24 cellular contexts compared by ENCODE assay signal in genomic region chr2:62465039-62465740, GRCh38.
"Had no signal": no experiment of that assay in that cellular context is flagged by ENCODE, and none has a peak within 500 bp of the region (broad histone marks: within the 10 kb centered on the region; RNA-seq: fewer than 3 reads in every experiment).

No MANE protein-coding gene starts in this region.

- H3K27me3 ChIP-seq: cardiac muscle cell, heart right ventricle, neutrophil, ovary, right atrium auricular region, tibial artery had no signal

- H3K36me3 ChIP-seq: cardiac muscle cell, heart right ventricle, neutrophil, ovary, right atrium auricular region, tibial artery had no signal

- ATAC-seq: left lobe of liver; naive thymus-derived CD4-positive, alpha-beta T cell; psoas muscle had no signal

- H3K4me3 Mint-ChIP-seq: activated naive CD4-positive, alpha-beta T cell treated with anti-CD3 and anti-CD28 coated beads, Interleukin-2, amount 10 ng/mL, durations not matched to agents 7 days and 5 days; dendritic cell treated with granulocyte-macrophage colony-stimulating factor and Interleukin-4, amounts not matched to agents 40 ng/mL and 50 ng/mL, for 4 days; immature natural killer cell; naive thymus-derived CD4-positive, alpha-beta T cell; stimulated activated naive CD8-positive, alpha-beta T cell treated with anti-CD3 and anti-CD28 coated beads, Interleukin-15, Interleukin-2, amounts not matched to agents 100 ng/mL and 50 ng/mL, for 24 hours; T-helper 1 cell treated with Interleukin-12 subunit alpha and Interleukin-12 subunit beta and Interleukin-4 antibody, amounts not matched to agents 30 μg/mL and 1 μg/mL, for 36 hours had no signal

- H3K9me3 ChIP-seq: heart right ventricle, neutrophil, ovary, psoas muscle, right atrium auricular region, tibial artery had no signal

- FAIRE-seq: endometrium had no signal

- H3K27me3 Mint-ChIP-seq: dendritic cell treated with granulocyte-macrophage colony-stimulating factor and Interleukin-4, amounts not matched to agents 40 ng/mL and 50 ng/mL, for 4 days; naive thymus-derived CD4-positive, alpha-beta T cell; stimulated activated naive CD8-positive, alpha-beta T cell treated with anti-CD3 and anti-CD28 coated beads, Interleukin-15, Interleukin-2, amounts not matched to agents 100 ng/mL and 50 ng/mL, for 24 hours had no signal

- H3K4me3 ChIP-seq: cardiac muscle cell, heart right ventricle, lung, ovary, psoas muscle, right atrium auricular region, tibial artery had no signal

- H3K4me1 ChIP-seq: psoas muscle had no signal

- H3K9me3 Mint-ChIP-seq: activated naive CD4-positive, alpha-beta T cell treated with anti-CD3 and anti-CD28 coated beads, Interleukin-2, amount 10 ng/mL, durations not matched to agents 7 days and 5 days; dendritic cell treated with granulocyte-macrophage colony-stimulating factor and Interleukin-4, amounts not matched to agents 40 ng/mL and 50 ng/mL, for 4 days; immature natural killer cell; naive thymus-derived CD4-positive, alpha-beta T cell; stimulated activated naive CD8-positive, alpha-beta T cell treated with anti-CD3 and anti-CD28 coated beads, Interleukin-15, Interleukin-2, amounts not matched to agents 100 ng/mL and 50 ng/mL, for 24 hours; T-helper 1 cell treated with Interleukin-12 subunit alpha and Interleukin-12 subunit beta and Interleukin-4 antibody, amounts not matched to agents 30 μg/mL and 1 μg/mL, for 36 hours had no signal

- DNase-seq: activated CD4-positive, alpha-beta T cell treated with anti-CD3 and anti-CD28 coated beads for 4 hours; activated CD4-positive, alpha-beta T cell treated with anti-CD3 and anti-CD28 coated beads, Interleukin-2, amount 50 U/mL, for 48 hours; activated CD4-positive, CD25-positive, alpha-beta regulatory T cell; activated effector memory CD4-positive, alpha-beta T cell treated with anti-CD3 and anti-CD28 coated beads, Interleukin-2, amount 50 U/mL, for 16 hours; activated naive CD4-positive, alpha-beta T cell treated with anti-CD3 and anti-CD28 coated beads, Interleukin-2, amount 10 ng/mL, durations not matched to agents 7 days and 5 days; activated T-cell treated with anti-CD3 and anti-CD28 coated beads for 4 hours; amygdala; effector CD4-positive, alpha-beta T cell; heart right ventricle; immature natural killer cell; naive thymus-derived CD4-positive, alpha-beta T cell; ovary; psoas muscle; stimulated activated CD4-positive, alpha-beta T cell treated with anti-CD3 and anti-CD28 coated beads, Interleukin-1b, Interleukin-23, amount 100 ng/mL, for 48 hours; tibial artery had no signal

- H3K4me1 Mint-ChIP-seq: activated naive CD4-positive, alpha-beta T cell treated with anti-CD3 and anti-CD28 coated beads, Interleukin-2, amount 10 ng/mL, durations not matched to agents 7 days and 5 days; immature natural killer cell; naive thymus-derived CD4-positive, alpha-beta T cell had no signal

- H3K27ac ChIP-seq: cardiac muscle cell, neutrophil, psoas muscle, right atrium auricular region, tibial artery had no signal

- H3K27ac Mint-ChIP-seq: activated naive CD4-positive, alpha-beta T cell treated with anti-CD3 and anti-CD28 coated beads, Interleukin-2, amount 10 ng/mL, durations not matched to agents 7 days and 5 days; dendritic cell treated with granulocyte-macrophage colony-stimulating factor and Interleukin-4, amounts not matched to agents 40 ng/mL and 50 ng/mL, for 4 days; stimulated activated naive CD8-positive, alpha-beta T cell treated with anti-CD3 and anti-CD28 coated beads, Interleukin-15, Interleukin-2, amounts not matched to agents 100 ng/mL and 50 ng/mL, for 24 hours; T-helper 1 cell treated with Interleukin-12 subunit alpha and Interleukin-12 subunit beta and Interleukin-4 antibody, amounts not matched to agents 30 μg/mL and 1 μg/mL, for 36 hours had no signal

- H3K36me3 Mint-ChIP-seq: activated naive CD4-positive, alpha-beta T cell treated with anti-CD3 and anti-CD28 coated beads, Interleukin-2, amount 10 ng/mL, durations not matched to agents 7 days and 5 days; immature natural killer cell; naive thymus-derived CD4-positive, alpha-beta T cell had no signal
